ENCODE assay signal across 33 cellular contexts in genomic region chr5:161084108-161084507, GRCh38.
"Had no signal": no experiment of that assay in that cellular context is flagged by ENCODE, and none has a peak within 500 bp of the region (broad histone marks: within the 10 kb centered on the region; RNA-seq: fewer than 3 reads in every experiment).

No MANE protein-coding gene starts in this region.

- H3K4me3 ChIP-seq: adrenal gland, ascending aorta, body of pancreas, breast epithelium, cardiac muscle cell had no signal

- H3K27me3 ChIP-seq: adrenal gland, ascending aorta, body of pancreas, brain microvascular endothelial cell, breast epithelium, cardiac muscle cell had no signal

- DNase-seq: activated effector memory CD4-positive, alpha-beta T cell treated with anti-CD3 and anti-CD28 coated beads, Interleukin-2, amount 50 U/mL, for 16 hours; activated effector memory CD4-positive, alpha-beta T cell treated with Interleukin-2 at 50 U/mL for 16 hours; activated gamma-delta T cell; activated gamma-delta T cell treated with Interleukin-2 at 50 U/mL for 16 hours; activated naive CD4-positive, alpha-beta T cell; activated naive CD4-positive, alpha-beta T cell treated with anti-CD3 and anti-CD28 coated beads for 36 hours; activated naive CD4-positive, alpha-beta T cell treated with anti-CD3 and anti-CD28 coated beads, Interleukin-2, amount 10 ng/mL, durations not matched to agents 7 days and 5 days; activated naive CD4-positive, alpha-beta T cell treated with anti-CD3 and anti-CD28 coated beads, Interleukin-2, amount 50 U/mL, for 16 hours; activated naive CD4-positive, alpha-beta T cell treated with Interleukin-2 at 50 U/mL for 16 hours; activated naive CD8-positive, alpha-beta T cell treated with anti-CD3 and anti-CD28 coated beads for 36 hours; activated naive CD8-positive, alpha-beta T cell treated with anti-CD3 and anti-CD28 coated beads, Interleukin-2, amount 10 ng/mL, durations not matched to agents 7 days and 5 days; activated naive CD8-positive, alpha-beta T cell treated with anti-CD3 and anti-CD28 coated beads, Interleukin-2, amount 50 U/mL, for 24 hours; activated T-cell treated with anti-CD3 and anti-CD28 coated beads, Interleukin-2, amount 50 U/mL, for 4 hours; activated T-cell treated with anti-CD3 and anti-CD28 coated beads, Interleukin-2, amount 50 U/mL, for 48 hours; activated T-cell treated with anti-CD3 and anti-CD28 coated beads, Interleukin-2, amount 50 U/mL, for 72 hours; adrenal gland; amniotic stem cell; amygdala; anterior cingulate cortex; aorta; body of pancreas; brain microvascular endothelial cell; caudate nucleus; central memory CD4-positive, alpha-beta T cell; cerebellar nuclear complex had no signal

- FAIRE-seq: astrocyte, bronchial epithelial cell, colon had no signal

- H3K9me3 ChIP-seq: adrenal gland, ascending aorta, body of pancreas, breast epithelium had no signal

- H3K27ac ChIP-seq: adrenal gland, ascending aorta, body of pancreas, brain microvascular endothelial cell, breast epithelium, cardiac muscle cell had no signal

- ATAC-seq: activated naive CD4-positive, alpha-beta T cell treated with anti-CD3 and anti-CD28 coated beads, Interleukin-2, amount 50 U/mL, for 72 hours; activated naive CD8-positive, alpha-beta T cell treated with anti-CD3 and anti-CD28 coated beads, Interleukin-2, amount 50 U/mL, for 24 hours; activated T-cell treated with anti-CD3 and anti-CD28 coated beads, Interleukin-2, amount 50 U/mL, for 4 hours; activated T-cell treated with anti-CD3 and anti-CD28 coated beads, Interleukin-2, amount 50 U/mL, for 72 hours; activated T-helper 17 cell treated with anti-CD3 and anti-CD28 coated beads, Interleukin-2, amount 50 U/mL, for 72 hours; body of pancreas had no signal

- H3K36me3 ChIP-seq: adrenal gland, ascending aorta, brain microvascular endothelial cell, breast epithelium, cardiac muscle cell had no signal

- H3K4me1 ChIP-seq: adrenal gland, ascending aorta, body of pancreas, breast epithelium had no signal
